In genomic region chr18:24397694-24398365, GRCh38 we compare ENCODE assay signal across 8 cellular contexts. TPM values are rescaled to one million over a fixed set of nuclear protein-coding genes. Genes with fewer than 3 reads are reported as not detected.
A peak's percentile ranks its signal among the peaks of the same experiment; 100 is the strongest.
DNase-seq lines count a peak whose midpoint lies in the region; ATAC-seq and TF ChIP-seq lines count a peak whose summit lies in the region.

Gene OSBPL1A, minus strand, starts transcription at chr18:24397824. Its CDS starts 20,291 bp downstream, at chr18:24377533.

- H3K4me1 ChIP-seq in BLaER1 treated with 17β-estradiol and CSF1 and Interleukin-3, amounts not matched to agents 10 nM and 100 nM = peaks cover 29 to 36% (median 32%) of the 10 kb centered on the region in 10 experiments
- no peaks in the 10 kb centered on the region for H3K4me1 ChIP-seq in ascending aorta
- peaks cover 0 to 15% (median 9%) of the 10 kb centered on the region in 4 donors for H3K4me1 ChIP-seq in transverse colon

- TF ChIP-seq POLR2A in transverse colon (IDR thresholded peaks at IDR 0.05) = peak; percentile 63

- peak within 1 kb of the TSS; percentile 74 to 99 (median 97) for H3K27ac ChIP-seq in BLaER1 treated with 17β-estradiol and CSF1 and Interleukin-3, amounts not matched to agents 10 nM and 100 nM
- peak within 1 kb of the TSS; percentile 84 to 90 for H3K27ac ChIP-seq in ascending aorta
- H3K27ac ChIP-seq in transverse colon = peak within 1 kb of the TSS; percentile 85 to 91 (median 88)

- H3K4me2 ChIP-seq in BLaER1 treated with 17β-estradiol and CSF1 and Interleukin-3, amounts not matched to agents 10 nM and 100 nM = peak within 1 kb of the TSS; percentile 79 to 93 (median 87)

- H3K27me3 ChIP-seq in BLaER1 treated with 17β-estradiol and CSF1 and Interleukin-3, amounts not matched to agents 10 nM and 100 nM = no peaks in the 10 kb centered on the region
- no peaks in the 10 kb centered on the region for H3K27me3 ChIP-seq in H7 (ENCODE audit: control insufficient read depth, insufficient read depth, low read length)
- H3K27me3 ChIP-seq in ascending aorta = no peaks in the 10 kb centered on the region
- H3K27me3 ChIP-seq in transverse colon = no peaks in the 10 kb centered on the region

- TF ChIP-seq EP300 in transverse colon (IDR thresholded peaks at IDR 0.05; ENCODE audit: low read depth) = no peak

- ATAC-seq in left ventricle myocardium superior = peak; percentile 99

- H3K36me3 ChIP-seq in BLaER1 treated with 17β-estradiol and CSF1 and Interleukin-3, amounts not matched to agents 10 nM and 100 nM = no peaks in the 10 kb centered on the region
- H3K36me3 ChIP-seq in H7 (replicated peaks; ENCODE audit: control insufficient read depth, insufficient read depth, low read length) (no peaks in the 10 kb centered on the region), ascending aorta (no peaks in the 10 kb centered on the region), transverse colon (no peaks in the 10 kb centered on the region)

- intact Hi-C loops in ascending aorta (cut with DNase I) = loop anchor here (1.0 to 10.0 kb wide), 3 partner anchors 28 to 957 kb away; partner anchors contain the start of genes IMPACT and ZNF521
- intact Hi-C loops in left ventricle myocardium superior (cut with micrococcal nuclease) = no loop called here
- intact Hi-C loops in posterior vena cava (cut with DNase I) = no loop called here
- intact Hi-C loops in transverse colon (cut with DNase I; ENCODE audit: low total_unique reads) = loop anchor here (5.0 kb wide), 2 partner anchors 126 to 954 kb away; partner anchors contain the start of gene ZNF521

- in situ Hi-C loops in transverse colon (cut with MboI; ENCODE audit: low pct_ligation_motif_present in 1 of 4, low pct_unique_long_range_greater_than_20kb in 1 of 4, low sequenced_read_pairs in 3 of 4) = no loop called here

- H3K4me3 ChIP-seq in BLaER1 treated with 17β-estradiol and CSF1 and Interleukin-3, amounts not matched to agents 10 nM and 100 nM = peak within 1 kb of the TSS; percentile 64 to 91 (median 80)
- H3K4me3 ChIP-seq in H7 (ENCODE audit: insufficient read depth, low read depth, low read length) (peak within 1 kb of the TSS; percentile 99), ascending aorta (peak within 1 kb of the TSS; percentile 78 to 84), transverse colon (peak within 1 kb of the TSS; percentile 65 to 81 (median 70))

- no peaks in the 10 kb centered on the region for H3K9me3 ChIP-seq in BLaER1 treated with 17β-estradiol and CSF1 and Interleukin-3, amounts not matched to agents 10 nM and 100 nM (replicated peaks in 1 of 11)
- H3K9me3 ChIP-seq in ascending aorta = no peaks in the 10 kb centered on the region
- no peaks in the 10 kb centered on the region for H3K9me3 ChIP-seq in transverse colon

- 3 to 83% methylated on average over 1 to 36 of the region's 55 CpGs for WGBS in transverse colon (ENCODE audit: low coverage in 1 of 2), 2 donors

- TF ChIP-seq CTCF in ascending aorta (IDR thresholded peaks at IDR 0.05) (no peak), transverse colon (IDR thresholded peaks at IDR 0.05) (no peak)

- DNase-seq in H7 = peak; percentile 98
- peak; percentile 92 to 93 for DNase-seq in NCI-H1930 (lab: John Stamatoyannopoulos, UW)
- peak; percentile 72 for DNase-seq in T-helper 9 cell
- peak; percentile 85 to 97 for DNase-seq in ascending aorta (ENCODE audit: low spot score in 2 of 2)
- peak; percentile 97 for DNase-seq in left ventricle myocardium superior
- DNase-seq in posterior vena cava (ENCODE audit: low spot score) = peak; percentile 98
- peak; percentile 96 for DNase-seq in transverse colon

- H3K9ac ChIP-seq in BLaER1 treated with 17β-estradiol and CSF1 and Interleukin-3, amounts not matched to agents 10 nM and 100 nM = peak within 1 kb of the TSS; percentile 78 to 98 (median 95)

- peaks cover 0 to 3% (median 0%) of the 10 kb centered on the region in 11 experiments; a peak in 2 of 22 replicates for H4K20me1 ChIP-seq in BLaER1 treated with 17β-estradiol and CSF1 and Interleukin-3, amounts not matched to agents 10 nM and 100 nM

RNA-seq across cellular contexts. Expression of gene OSBPL1A, which starts in this region (rescaled TPM):
- 48.3 and 58.5 TPM in 2 replicates for total RNA-seq in H7 (2014; rRNA removed; shearing (Covaris generic))
- total RNA-seq in ascending aorta (42.9 TPM), left ventricle myocardium superior (95.2 TPM), posterior vena cava (10 to 100 TPM; 51.0 to 57.3 TPM), transverse colon (10 to 100 TPM; 16.1 to 80.0 (median 61.4) TPM)

Comparison
In these comparisons a context has a peak if more than half of its experiments do, and no peak if none do; other contexts are left out.
1. Peak in every context shown above with its lines: DNase-seq, ATAC-seq, H3K4me3 ChIP-seq and H3K27ac ChIP-seq.
2. intact Hi-C loops: an anchor here in ascending aorta (1.0 to 10.0 kb wide) and transverse colon (5.0 kb wide); none called in left ventricle myocardium superior and posterior vena cava.